ENCODE assay signal across 1 cellular context in genomic region chr2:183963609-183964008, GRCh38.
TF ChIP-seq lines count a peak whose summit lies in the region.

No MANE protein-coding gene starts in this region.

TF ChIP-seq in H1, 55 proteins besides CTCF, POLR2A, EP300 and RAD21 (continued from another document):
- TF ChIP-seq CHD7 (IDR thresholded peaks at IDR 0.05; ENCODE audit: insufficient replicate concordance, low read length) (no peak), CREB1 (IDR thresholded peaks at IDR 0.05) (no peak), ATF2 (IDR thresholded peaks at IDR 0.05; ENCODE audit: low read length) (no peak), EZH2 (IDR thresholded peaks at IDR 0.05; ENCODE audit: low read depth, low read length, severe bottlenecking) (no peak), POU5F1 (IDR thresholded peaks at IDR 0.05; ENCODE audit: low read depth, low read length) (no peak), BACH1 (IDR thresholded peaks at IDR 0.05; ENCODE audit: low read length) (no peak), CBX5 (IDR thresholded peaks at IDR 0.05; ENCODE audit: low read depth, low read length) (no peak), KDM5A (IDR thresholded peaks at IDR 0.05; ENCODE audit: low read length) (no peak)
